ENCODE assay signal across 9 cellular contexts in genomic region chr1:156524481-156524869, GRCh38. TPM values are rescaled to one million over a fixed set of nuclear protein-coding genes. Genes with fewer than 3 reads are reported as not detected.
A peak's percentile ranks its signal among the peaks of the same experiment; 100 is the strongest.
DNase-seq lines count a peak whose midpoint lies in the region; ATAC-seq and TF ChIP-seq lines count a peak whose summit lies in the region.
"Had no signal": no experiment of that assay in that cellular context is flagged by ENCODE, and none has a peak within 500 bp of the region (broad histone marks: within the 10 kb centered on the region; RNA-seq: fewer than 3 reads in every experiment).

No MANE protein-coding gene starts in this region.

- no peaks in the 10 kb centered on the region for H3K27me3 ChIP-seq in Loucy (ENCODE audit: insufficient read depth, low read length, poor library complexity, severe bottlenecking)

- peaks cover 34% of the 10 kb centered on the region for H3K4me1 Mint-ChIP-seq in activated T-cell treated with anti-CD3 and anti-CD28 coated beads, Interleukin-2, amount 50 U/mL, for 4 hours (ENCODE audit: low read depth)
- H3K4me1 Mint-ChIP-seq in activated T-helper 17 cell treated with anti-CD3 and anti-CD28 coated beads, Interleukin-2, amount 50 U/mL, for 72 hours = peaks cover 18% of the 10 kb centered on the region
- H3K4me1 Mint-ChIP-seq in stimulated activated naive B cell treated with anti-CD40 and anti-IgM and Interleukin-4, amounts not matched to agents 10 μg/mL and 1 μg/mL and 100 μg/mL, for 72 hours = peaks cover 24 to 35% of the 10 kb centered on the region in 2 donors

- no peaks in the 10 kb centered on the region for H3K9me3 ChIP-seq in Loucy (ENCODE audit: insufficient read depth, low read depth, low read length)

- H3K27ac Mint-ChIP-seq in activated T-helper 17 cell treated with anti-CD3 and anti-CD28 coated beads, Interleukin-2, amount 50 U/mL, for 72 hours = peak overlapping the region; percentile 73
- peak overlapping the region; percentile 90 for H3K27ac Mint-ChIP-seq in stimulated activated naive B cell treated with anti-CD40 and anti-IgM and Interleukin-4, amounts not matched to agents 10 μg/mL and 1 μg/mL and 100 μg/mL, for 72 hours

- H4K20me1 ChIP-seq in Loucy (ENCODE audit: insufficient read depth, low read length, poor library complexity, severe bottlenecking) = no peaks in the 10 kb centered on the region

- H3K4me3 Mint-ChIP-seq in activated T-cell treated with anti-CD3 and anti-CD28 coated beads, Interleukin-2, amount 50 U/mL, for 4 hours = no peak overlapping the region
- peak overlapping the region; percentile 49 for H3K4me3 Mint-ChIP-seq in activated T-helper 17 cell treated with anti-CD3 and anti-CD28 coated beads, Interleukin-2, amount 50 U/mL, for 72 hours
- peak overlapping the region; percentile 71 to 77 for H3K4me3 Mint-ChIP-seq in stimulated activated naive B cell treated with anti-CD40 and anti-IgM and Interleukin-4, amounts not matched to agents 10 μg/mL and 1 μg/mL and 100 μg/mL, for 72 hours

- no peaks in the 10 kb centered on the region for H3K9me2 ChIP-seq in Loucy (replicated peaks; ENCODE audit: low read depth, low read length)

- peak overlapping the region; percentile 66 for H3K4me3 ChIP-seq in Loucy (ENCODE audit: low read length, poor library complexity, severe bottlenecking)

- peaks cover 8% of the 10 kb centered on the region; the same call in 1 of the 2 replicates for H3F3A ChIP-seq in Loucy (ENCODE audit: low read depth)

- no peaks in the 10 kb centered on the region for H3K27me3 Mint-ChIP-seq in activated T-cell treated with anti-CD3 and anti-CD28 coated beads, Interleukin-2, amount 50 U/mL, for 4 hours (ENCODE audit: low read depth)
- H3K27me3 Mint-ChIP-seq in activated T-helper 17 cell treated with anti-CD3 and anti-CD28 coated beads, Interleukin-2, amount 50 U/mL, for 72 hours = peaks cover 3% of the 10 kb centered on the region
- no peaks in the 10 kb centered on the region for H3K27me3 Mint-ChIP-seq in stimulated activated naive B cell treated with anti-CD40 and anti-IgM and Interleukin-4, amounts not matched to agents 10 μg/mL and 1 μg/mL and 100 μg/mL, for 72 hours

- H3K4me2 ChIP-seq in Loucy (ENCODE audit: low read depth, low read length, poor library complexity, severe bottlenecking) = peak overlapping the region; percentile 82

- peaks cover 51% of the 10 kb centered on the region for H3K4me1 ChIP-seq in Loucy (ENCODE audit: insufficient read depth, low read length, poor library complexity, severe bottlenecking)

- H3K36me3 ChIP-seq in Loucy (ENCODE audit: insufficient read depth, low read length) = peaks cover 5% of the 10 kb centered on the region; the same call in 1 of the 2 replicates

- no peaks in the 10 kb centered on the region for H3K36me3 Mint-ChIP-seq in activated T-cell treated with anti-CD3 and anti-CD28 coated beads, Interleukin-2, amount 50 U/mL, for 4 hours (ENCODE audit: insufficient read depth)
- H3K36me3 Mint-ChIP-seq in activated T-helper 17 cell treated with anti-CD3 and anti-CD28 coated beads, Interleukin-2, amount 50 U/mL, for 72 hours (ENCODE audit: low read depth) = no peaks in the 10 kb centered on the region
- peaks cover 0 to 2% of the 10 kb centered on the region in 2 donors for H3K36me3 Mint-ChIP-seq in stimulated activated naive B cell treated with anti-CD40 and anti-IgM and Interleukin-4, amounts not matched to agents 10 μg/mL and 1 μg/mL and 100 μg/mL, for 72 hours

- H2AFZ ChIP-seq in Loucy (ENCODE audit: low read length) = peak overlapping the region; percentile 69

- H3K9me3 Mint-ChIP-seq in activated T-cell treated with anti-CD3 and anti-CD28 coated beads, Interleukin-2, amount 50 U/mL, for 4 hours = no peaks in the 10 kb centered on the region
- H3K9me3 Mint-ChIP-seq in activated T-helper 17 cell treated with anti-CD3 and anti-CD28 coated beads, Interleukin-2, amount 50 U/mL, for 72 hours = no peaks in the 10 kb centered on the region
- no peaks in the 10 kb centered on the region for H3K9me3 Mint-ChIP-seq in stimulated activated naive B cell treated with anti-CD40 and anti-IgM and Interleukin-4, amounts not matched to agents 10 μg/mL and 1 μg/mL and 100 μg/mL, for 72 hours

- peak; percentile 75 to 83 for ATAC-seq in activated T-cell treated with anti-CD3 and anti-CD28 coated beads, Interleukin-2, amount 50 U/mL, for 4 hours
- ATAC-seq in activated T-helper 17 cell treated with anti-CD3 and anti-CD28 coated beads, Interleukin-2, amount 50 U/mL, for 72 hours (replicated peaks) = peak; percentile 90
- peak; percentile 81 to 84 for ATAC-seq in stimulated activated naive B cell treated with anti-CD40 and anti-IgM and Interleukin-4, amounts not matched to agents 10 μg/mL and 1 μg/mL and 100 μg/mL, for 72 hours (replicated peaks)
- ATAC-seq in HG03520 (IDR thresholded peaks at IDR 0.05; ENCODE audit: unreplicated experiment) (no peak), HG03457 (IDR thresholded peaks at IDR 0.05; ENCODE audit: unreplicated experiment) (no peak)
- ATAC-seq: HCT116 had no signal

- DNase-seq in activated T-cell treated with anti-CD3 and anti-CD28 coated beads, Interleukin-2, amount 50 U/mL, for 4 hours = no peak
- DNase-seq in activated T-cell treated with anti-CD3 and anti-CD28 coated beads for 4 hours (no peak), GM19238 (ENCODE audit: insufficient read length, low spot score) (no peak)
- DNase-seq in stimulated activated naive B cell treated with anti-CD40 and anti-IgM and Interleukin-4, amounts not matched to agents 10 μg/mL and 1 μg/mL and 100 μg/mL, for 72 hours = no peak

- no peak for TF ChIP-seq CTCF in Loucy (conservative IDR thresholded peaks at IDR 0.05; ENCODE audit: low read length)

- peak overlapping the region; percentile 66 for H3K9ac ChIP-seq in Loucy (ENCODE audit: low read depth, low read length, poor library complexity, severe bottlenecking)

- H3K79me2 ChIP-seq in Loucy (ENCODE audit: insufficient read depth, low read length) = no peaks in the 10 kb centered on the region

RNA-seq across cellular contexts. Expression of gene MEF2D, which starts 23.9 kb away (rescaled TPM):
- total RNA-seq in activated T-cell treated with anti-CD3 and anti-CD28 coated beads, Interleukin-2, amount 50 U/mL, for 4 hours = 10 to 100 TPM; 42.5 to 50.9 (median 46.3) TPM
- total RNA-seq in activated T-helper 17 cell treated with anti-CD3 and anti-CD28 coated beads, Interleukin-2, amount 50 U/mL, for 72 hours = 10 to 100 TPM; 34.4 to 68.5 TPM

RNA-seq across cellular contexts. Expression of gene IQGAP3, which starts 47.9 kb away (rescaled TPM):
- total RNA-seq in activated T-cell treated with anti-CD3 and anti-CD28 coated beads, Interleukin-2, amount 50 U/mL, for 4 hours = under 1 TPM; 0.18 to 0.38 (median 0.37) TPM
- 1 to 10 TPM; 8.7 to 9.4 TPM for total RNA-seq in activated T-helper 17 cell treated with anti-CD3 and anti-CD28 coated beads, Interleukin-2, amount 50 U/mL, for 72 hours

RNA-seq across cellular contexts. Expression of gene TTC24, which starts 55.0 kb away (rescaled TPM):
- 10 to 100 TPM in 1 of 3 donors, 1 to 10 TPM in 2; 2.9 to 10.9 (median 5.4) TPM for total RNA-seq in activated T-cell treated with anti-CD3 and anti-CD28 coated beads, Interleukin-2, amount 50 U/mL, for 4 hours
- total RNA-seq in activated T-helper 17 cell treated with anti-CD3 and anti-CD28 coated beads, Interleukin-2, amount 50 U/mL, for 72 hours = under 1 TPM in 1 of 2 donors, not detected in 1; 0.79 TPM

Comparison
In these comparisons a context has a peak if more than half of its experiments do, and no peak if none do; other contexts are left out.
1. ATAC-seq: peak in activated T-cell treated with anti-CD3 and anti-CD28 coated beads, Interleukin-2, amount 50 U/mL, for 4 hours (2 of 2), activated T-helper 17 cell treated with anti-CD3 and anti-CD28 coated beads, Interleukin-2, amount 50 U/mL, for 72 hours (single experiment) and stimulated activated naive B cell treated with anti-CD40 and anti-IgM and Interleukin-4, amounts not matched to agents 10 μg/mL and 1 μg/mL and 100 μg/mL, for 72 hours (2 of 2); none in HG03520 (single experiment) and HG03457 (single experiment).
2. RNA of gene IQGAP3, which starts 47.9 kb away (total RNA-seq): 8.7 to 9.4 TPM in activated T-helper 17 cell treated with anti-CD3 and anti-CD28 coated beads, Interleukin-2, amount 50 U/mL, for 72 hours; 0.18 to 0.38 TPM in activated T-cell treated with anti-CD3 and anti-CD28 coated beads, Interleukin-2, amount 50 U/mL, for 4 hours; every median in the first group is over 4 times any median in the second.